ENCODE assay signal across 8 cellular contexts in genomic region chr1:52032124-52032784, GRCh38. TPM values are rescaled to one million over a fixed set of nuclear protein-coding genes. Genes with fewer than 3 reads are reported as not detected.
DNase-seq lines count a peak whose midpoint lies in the region; ATAC-seq, FAIRE-seq and TF ChIP-seq lines count a peak whose summit lies in the region.

No MANE protein-coding gene starts in this region.

- H3K36me3 ChIP-seq in CD8-positive, alpha-beta T cell (ENCODE audit: insufficient read depth, low read length) = no peaks in the 10 kb centered on the region
- H3K36me3 ChIP-seq in GM23248 (ENCODE audit: low read depth) (0 out of 2 replicates have a peak, but pooled peaks cover 11% of the 10 kb centered on the region), gastroesophageal sphincter (peaks cover 0 to 18% of the 10 kb centered on the region in 2 donors)

- no peaks in the 10 kb centered on the region for H3K27me3 Mint-ChIP-seq in CD8-positive, alpha-beta T cell (ENCODE audit: low read depth)
- H3K27me3 Mint-ChIP-seq in T-cell = no peaks in the 10 kb centered on the region

- no peak for DNase-seq in CD8-positive, alpha-beta T cell
- no peak for DNase-seq in GM23248
- DNase-seq in T-cell = no peak
- DNase-seq in stimulated activated effector memory CD8-positive, alpha-beta T cell treated with anti-CD3 and anti-CD28 coated beads, Interleukin-12 subunit alpha, Interleukin-12 subunit beta, amount 100 ng/mL, for 72 hours (ENCODE audit: low spot score in 2 of 2) = no peak
- no peak for DNase-seq in kidney tubule cell (ENCODE audit: low spot score)
- no peak for DNase-seq in urothelium cell line (ENCODE audit: low spot score)

- intact Hi-C loops in CD8-positive, alpha-beta T cell (cut with DNase I, micrococcal nuclease) = loop anchor here in 1 of 2 experiments (5.0 to 10.0 kb wide), 4 partner anchors 517 to 1163 kb away; partner anchors contain the start of genes CPT2, EPS15 and ZYG11B

- H3K9me3 ChIP-seq in CD8-positive, alpha-beta T cell (ENCODE audit: low read length) = no peaks in the 10 kb centered on the region
- H3K9me3 ChIP-seq in GM23248 (ENCODE audit: low read depth) = no peaks in the 10 kb centered on the region
- no peaks in the 10 kb centered on the region for H3K9me3 ChIP-seq in gastroesophageal sphincter

- no peaks in the 10 kb centered on the region for H3K9me3 Mint-ChIP-seq in CD8-positive, alpha-beta T cell
- no peaks in the 10 kb centered on the region for H3K9me3 Mint-ChIP-seq in T-cell
- no peaks in the 10 kb centered on the region for H3K9me3 Mint-ChIP-seq in stimulated activated effector memory CD8-positive, alpha-beta T cell treated with anti-CD3 and anti-CD28 coated beads, Interleukin-12 subunit alpha, Interleukin-12 subunit beta, amount 100 ng/mL, for 72 hours

- peak overlapping the region; percentile 89 for H3K27ac ChIP-seq in CD8-positive, alpha-beta T cell (ENCODE audit: low read depth, low read length)
- H3K27ac ChIP-seq in GM23248 (peak overlapping the region; percentile 89), gastroesophageal sphincter (peak overlapping the region in 3 of 4 donors; percentile 89 to 93 (median 90))

- peaks cover 38% of the 10 kb centered on the region for H3K4me1 Mint-ChIP-seq in CD8-positive, alpha-beta T cell (ENCODE audit: low read depth)
- H3K4me1 Mint-ChIP-seq in T-cell = peaks cover 40 to 42% (median 42%) of the 10 kb centered on the region in 3 donors
- peaks cover 30% of the 10 kb centered on the region for H3K4me1 Mint-ChIP-seq in stimulated activated effector memory CD8-positive, alpha-beta T cell treated with anti-CD3 and anti-CD28 coated beads, Interleukin-12 subunit alpha, Interleukin-12 subunit beta, amount 100 ng/mL, for 72 hours

- H3K4me2 ChIP-seq in GM23248 (ENCODE audit: unreplicated experiment) = peak overlapping the region; percentile 88

- peak overlapping the region; percentile 92 for H3K4me3 Mint-ChIP-seq in CD8-positive, alpha-beta T cell
- peak overlapping the region; percentile 92 to 96 (median 93) for H3K4me3 Mint-ChIP-seq in T-cell
- H3K4me3 Mint-ChIP-seq in stimulated activated effector memory CD8-positive, alpha-beta T cell treated with anti-CD3 and anti-CD28 coated beads, Interleukin-12 subunit alpha, Interleukin-12 subunit beta, amount 100 ng/mL, for 72 hours = peak overlapping the region; percentile 87

- POLR2A ChIA-PET in CD8-positive, alpha-beta T cell (lab: Charles Lee) = interaction anchor here (0.7 to 2.5 kb wide), 5 partner anchors 9 to 983 kb away, joined by 3 to 12 read pairs (median 4); partner anchors contain the start of gene TXNDC12
- POLR2A ChIA-PET in T-cell (lab: Charles Lee) = no interaction called here

- peaks cover 33% of the 10 kb centered on the region for H3K36me3 Mint-ChIP-seq in CD8-positive, alpha-beta T cell
- peaks cover 23% of the 10 kb centered on the region for H3K36me3 Mint-ChIP-seq in T-cell
- H3K36me3 Mint-ChIP-seq in stimulated activated effector memory CD8-positive, alpha-beta T cell treated with anti-CD3 and anti-CD28 coated beads, Interleukin-12 subunit alpha, Interleukin-12 subunit beta, amount 100 ng/mL, for 72 hours = peaks cover 47% of the 10 kb centered on the region

- H3K9ac ChIP-seq in GM23248 = peak overlapping the region; percentile 92

- no peak overlapping the region for H2AFZ ChIP-seq in GM23248

- H3K9me2 ChIP-seq in GM23248 (ENCODE audit: insufficient read depth) = no peaks in the 10 kb centered on the region

- H3K4me3 ChIP-seq in CD8-positive, alpha-beta T cell (ENCODE audit: low read depth, low read length) = peak overlapping the region; percentile 80
- H3K4me3 ChIP-seq in GM23248 (peak overlapping the region; percentile 74), gastroesophageal sphincter (peak overlapping the region; percentile 65 to 86)

- no peak for ATAC-seq in CD8-positive, alpha-beta T cell
- ATAC-seq in T-cell (replicated peaks in 1 of 4) (no peak), gastroesophageal sphincter (no peak), GM18511 (IDR thresholded peaks at IDR 0.05; ENCODE audit: unreplicated experiment) (no peak)
- ATAC-seq in stimulated activated effector memory CD8-positive, alpha-beta T cell treated with anti-CD3 and anti-CD28 coated beads, Interleukin-12 subunit alpha, Interleukin-12 subunit beta, amount 100 ng/mL, for 72 hours = no peak

- peaks cover 7% of the 10 kb centered on the region for H3F3A ChIP-seq in GM23248 (ENCODE audit: insufficient read depth)

- peaks cover 45% of the 10 kb centered on the region for H3K79me2 ChIP-seq in GM23248 (ENCODE audit: insufficient read depth)

- 75 to 76% methylated on average over 5 of the region's 5 CpGs for WGBS in GM23248 (ENCODE audit: low coverage in 1 of 2, low lambda C conversion rate in 2 of 2, missing lambda C conversion rate in 2 of 2), 2 experiments
- 46 to 89% methylated on average over 3 to 4 of the region's 5 CpGs for WGBS in gastroesophageal sphincter (ENCODE audit: low coverage in 1 of 2), 2 donors

- no peak for TF ChIP-seq EP300 in gastroesophageal sphincter (IDR thresholded peaks at IDR 0.05)

- CTCF ChIA-PET in CD8-positive, alpha-beta T cell (lab: Charles Lee) = no interaction called here
- CTCF ChIA-PET in T-cell (lab: Charles Lee) = no interaction called here

- peak overlapping the region; percentile 95 for H3K27ac Mint-ChIP-seq in CD8-positive, alpha-beta T cell
- peak overlapping the region in 1 of 2 donors; percentile 95 for H3K27ac Mint-ChIP-seq in T-cell
- H3K27ac Mint-ChIP-seq in stimulated activated effector memory CD8-positive, alpha-beta T cell treated with anti-CD3 and anti-CD28 coated beads, Interleukin-12 subunit alpha, Interleukin-12 subunit beta, amount 100 ng/mL, for 72 hours = peak overlapping the region; percentile 96

- TF ChIP-seq POLR2A in gastroesophageal sphincter (IDR thresholded peaks at IDR 0.05) = no peak

- H3K4me1 ChIP-seq in CD8-positive, alpha-beta T cell (ENCODE audit: insufficient read depth, low read length) = peaks cover 30% of the 10 kb centered on the region
- H3K4me1 ChIP-seq in GM23248 (ENCODE audit: insufficient read depth) (peaks cover 13% of the 10 kb centered on the region), gastroesophageal sphincter (peaks cover 8 to 33% (median 12%) of the 10 kb centered on the region in 3 donors)

- no peak for FAIRE-seq in urothelium cell line (lab: Jason Lieb, UNC)

- no peak for TF ChIP-seq CTCF in CD8-positive, alpha-beta T cell (IDR thresholded peaks at IDR 0.05)
- no peak for TF ChIP-seq CTCF in gastroesophageal sphincter (IDR thresholded peaks at IDR 0.05)

- in situ Hi-C loops in GM23248 (cut with MboI) = no loop called here

- no peaks in the 10 kb centered on the region for H3K27me3 ChIP-seq in CD8-positive, alpha-beta T cell (ENCODE audit: insufficient read depth, low read length)
- H3K27me3 ChIP-seq in GM23248 (replicated peaks; ENCODE audit: insufficient read depth) (no peaks in the 10 kb centered on the region), gastroesophageal sphincter (no peaks in the 10 kb centered on the region)

- H4K20me1 ChIP-seq in GM23248 (ENCODE audit: insufficient read depth) = no peaks in the 10 kb centered on the region

RNA-seq across cellular contexts. Expression of gene KTI12, which starts 1.4 kb away (rescaled TPM):
- total RNA-seq in CD8-positive, alpha-beta T cell = 10 to 100 TPM; 23.6 to 24.7 TPM
- 8.3 and 18.3 TPM in 2 replicates for total RNA-seq in GM23248 (2014; rRNA removed; shearing (Covaris generic))
- 10.7 and 12.4 TPM in 2 replicates for polyA plus RNA-seq in GM23248 (2016; fragmentation: Nextera tagmentation; extraction: Ambion mirVana)
- total RNA-seq in T-cell (10 to 100 TPM; 15.3 to 25.4 (median 18.1) TPM), gastroesophageal sphincter (10 to 100 TPM in 1 of 4 donors, 1 to 10 TPM in 3; 7.4 to 10.3 (median 8.9) TPM)

RNA-seq across cellular contexts. Expression of gene TXNDC12, which starts 22.7 kb away (rescaled TPM):
- 10 to 100 TPM; 15.2 to 16.0 TPM for total RNA-seq in CD8-positive, alpha-beta T cell
- 59.3 and 64.9 TPM in 2 replicates for total RNA-seq in GM23248 (2014; rRNA removed; shearing (Covaris generic))
- 85.9 and 88.3 TPM in 2 replicates for polyA plus RNA-seq in GM23248 (2016; fragmentation: Nextera tagmentation; extraction: Ambion mirVana)
- total RNA-seq in T-cell = 10 to 100 TPM; 26.1 to 44.8 (median 40.3) TPM
- 10 to 100 TPM; 16.9 to 23.0 (median 19.6) TPM for total RNA-seq in gastroesophageal sphincter

RNA-seq across cellular contexts. Expression of gene BTF3L4, which starts 23.8 kb away (rescaled TPM):
- 10 to 100 TPM; 38.4 to 39.7 TPM for total RNA-seq in CD8-positive, alpha-beta T cell
- total RNA-seq in GM23248 (2014; rRNA removed; shearing (Covaris generic)) = 53.2 and 68.6 TPM in 2 replicates
- polyA plus RNA-seq in GM23248 (2016; fragmentation: Nextera tagmentation; extraction: Ambion mirVana) = 100 and 101 TPM in 2 replicates
- total RNA-seq in T-cell = 10 to 100 TPM; 30.1 to 33.6 (median 32.0) TPM
- 10 to 100 TPM; 31.4 to 64.5 (median 42.0) TPM for total RNA-seq in gastroesophageal sphincter

RNA-seq across cellular contexts. Expression of gene RAB3B, which starts 41.8 kb away (rescaled TPM):
- total RNA-seq in CD8-positive, alpha-beta T cell = not detected
- total RNA-seq in GM23248 (2014; rRNA removed; shearing (Covaris generic)) = 65.3 and 67.3 TPM in 2 replicates
- polyA plus RNA-seq in GM23248 (2016; fragmentation: Nextera tagmentation; extraction: Ambion mirVana) = 54.2 and 54.9 TPM in 2 replicates
- total RNA-seq in T-cell (under 1 TPM in 4 of 5 donors, not detected in 1; 0.02 to 0.18 (median 0.06) TPM), gastroesophageal sphincter (under 1 TPM; under 0.01 to 0.81 (median 0.34) TPM)
